ENCODE assay signal across 23 cellular contexts in genomic region chr5:96775689-96776088, GRCh38. TPM values are rescaled to one million over a fixed set of nuclear protein-coding genes. Genes with fewer than 3 reads are reported as not detected.
DNase-seq lines count a peak whose midpoint lies in the region; ATAC-seq and TF ChIP-seq lines count a peak whose summit lies in the region.
"Had no signal": no experiment of that assay in that cellular context is flagged by ENCODE, and none has a peak within 500 bp of the region (broad histone marks: within the 10 kb centered on the region; RNA-seq: fewer than 3 reads in every experiment).

No MANE protein-coding gene starts in this region.

- H2AFZ ChIP-seq in H9 (ENCODE audit: low read length): no peak overlapping the region

- no peak overlapping the region for H4K8ac ChIP-seq in H9 (replicated peaks; ENCODE audit: insufficient read length, low read depth, low read length)

- H3K4me1 Mint-ChIP-seq in H9: no peaks in the 10 kb centered on the region

- H3K36me3 ChIP-seq in prostate gland: no peaks in the 10 kb centered on the region

- H3K27ac ChIP-seq in H9 (ENCODE audit: insufficient read length, low read depth, low read length) (no peak overlapping the region), prostate gland (peak overlapping the region; percentile 66 to 78)
- H3K27ac ChIP-seq: 22Rv1 had no signal

- no peaks in the 10 kb centered on the region for H3K79me2 ChIP-seq in H9 (ENCODE audit: insufficient read depth, low read length)

- no peak overlapping the region for H2BK120ac ChIP-seq in H9 (ENCODE audit: low read depth, low read length, poor library complexity, severe bottlenecking)

- TF ChIP-seq POLR2A in prostate gland (IDR thresholded peaks at IDR 0.05): no peak

- H3K4me2 ChIP-seq in H9 (ENCODE audit: insufficient read depth, insufficient read length, low read length): no peak overlapping the region

- H4K20me1 ChIP-seq in H9 (ENCODE audit: control insufficient read depth, insufficient read depth, insufficient read length): no peaks in the 10 kb centered on the region

- H2BK20ac ChIP-seq in H9 (ENCODE audit: low read depth, low read length, poor library complexity, severe bottlenecking): no peak overlapping the region

- H2BK15ac ChIP-seq in H9 (ENCODE audit: low read depth, low read length): no peak overlapping the region

- no peaks in the 10 kb centered on the region for H3K9me3 ChIP-seq in H9 (ENCODE audit: control insufficient read depth, low read depth, low read length)
- no peaks in the 10 kb centered on the region for H3K9me3 ChIP-seq in prostate gland
- H3K9me3 ChIP-seq: gastroesophageal sphincter had no signal

- H3K27ac Mint-ChIP-seq in H9: peak overlapping the region in 2 of 3 experiments; percentile 49 to 63; a peak in 2 of 7 replicates

- no peak overlapping the region for H3K4ac ChIP-seq in H9 (ENCODE audit: low read depth, low read length)

- no peaks in the 10 kb centered on the region for H3K23me2 ChIP-seq in H9 (ENCODE audit: insufficient read length, low read depth, low read length, poor library complexity, severe bottlenecking)

- ATAC-seq in left lobe of liver: peak; percentile 12
- ATAC-seq in HG03521 (IDR thresholded peaks at IDR 0.05; ENCODE audit: unreplicated experiment): no peak
- ATAC-seq: activated naive CD8-positive, alpha-beta T cell treated with anti-CD3 and anti-CD28 coated beads, Interleukin-2, amount 50 U/mL, for 24 hours; gastroesophageal sphincter; left cardiac atrium had no signal

- H3K14ac ChIP-seq in H9 (ENCODE audit: insufficient read depth, low read length): no peak overlapping the region

- H3K27me3 Mint-ChIP-seq in H9 (ENCODE audit: low read depth): no peaks in the 10 kb centered on the region
- H3K27me3 Mint-ChIP-seq: activated naive CD8-positive, alpha-beta T cell treated with anti-CD3 and anti-CD28 coated beads, Interleukin-2, amount 50 U/mL, for 24 hours; CD4-positive, alpha-beta memory T cell had no signal

- H3K27me3 ChIP-seq in H9 (ENCODE audit: insufficient read depth, low read length) (no peaks in the 10 kb centered on the region), prostate gland (replicated peaks; ENCODE audit: insufficient read depth) (no peaks in the 10 kb centered on the region)
- H3K27me3 ChIP-seq: gastroesophageal sphincter had no signal

- TF ChIP-seq CTCF in H9 (conservative IDR thresholded peaks at IDR 0.05) (no peak), prostate gland (IDR thresholded peaks at IDR 0.05) (no peak)

- H3K4me3 Mint-ChIP-seq in H9: no peak overlapping the region
- H3K4me3 Mint-ChIP-seq: activated naive CD8-positive, alpha-beta T cell treated with anti-CD3 and anti-CD28 coated beads, Interleukin-2, amount 50 U/mL, for 24 hours; CD4-positive, alpha-beta memory T cell had no signal

- H3K36me3 Mint-ChIP-seq in H9 (ENCODE audit: insufficient read depth in 1 of 3, low read depth in 3 of 3): peaks cover 0 to 8% (median 5%) of the 10 kb centered on the region in 3 experiments; a peak in 2 of 7 replicates

- no peaks in the 10 kb centered on the region for H3K79me1 ChIP-seq in H9 (ENCODE audit: insufficient read depth, low read depth, low read length, poor library complexity, severe bottlenecking)

- no peaks in the 10 kb centered on the region for H3K4me1 ChIP-seq in H9 (ENCODE audit: insufficient read depth, low read length)
- H3K4me1 ChIP-seq in prostate gland (replicated peaks): peaks cover 30% of the 10 kb centered on the region

- no CpG with 5 or more reads among the region's 11 CpGs for WGBS in H9 (ENCODE audit: extremely low coverage, insufficient read length, low lambda C conversion rate)
- 90% methylated on average over 11 of the region's 11 CpGs for WGBS in prostate gland

- no peak overlapping the region for H2AK5ac ChIP-seq in H9 (ENCODE audit: insufficient read length, low read length)

- H2BK12ac ChIP-seq in H9 (ENCODE audit: insufficient read length, low read depth, low read length): no peak overlapping the region

- no peak overlapping the region for H2BK5ac ChIP-seq in H9 (ENCODE audit: insufficient read length, low read length)

- DNase-seq in NCI-H2107 treated with DMSO at 0.1 percent for 48 hours (lab: John Stamatoyannopoulos, UW; ENCODE audit: unreplicated experiment) (peak; percentile 34), NCI-H2107 (lab: John Stamatoyannopoulos, UW) (no peak), H9 (no peak), left lobe of liver (ENCODE audit: low spot score) (no peak), prostate gland (ENCODE audit: low spot score) (no peak), nucleus accumbens (lab: John Stamatoyannopoulos, UW) (no peak), A172 (ENCODE audit: low spot score) (no peak)
- DNase-seq: activated CD4-positive, alpha-beta T cell treated with anti-CD3 and anti-CD28 coated beads for 4 hours; activated naive CD8-positive, alpha-beta T cell treated with anti-CD3 and anti-CD28 coated beads, Interleukin-2, amount 50 U/mL, for 24 hours; CD4-positive, alpha-beta memory T cell; central memory CD4-positive, alpha-beta T cell; DMS 273 treated with DMSO at 0.1 percent for 48 hours; GOT3; hippocampal formation; left cardiac atrium; mesenchymal stem cell; NCI-H1417 treated with DMSO at 0.1 percent for 48 hours; NCI-H446; RPMI8226; stimulated activated CD4-positive, alpha-beta T cell treated with anti-CD3 and anti-CD28 coated beads, Interleukin-2, amount 100 ng/mL, for 24 hours had no signal

- no peak overlapping the region for H3K18ac ChIP-seq in H9 (ENCODE audit: insufficient read length, low read depth, low read length)

- intact Hi-C loops in prostate gland (cut with DNase I): no loop called here

- H3K9ac ChIP-seq in H9 (ENCODE audit: extremely low read depth, insufficient read length, low read length): no peak overlapping the region

- H3K23ac ChIP-seq in H9 (ENCODE audit: insufficient read length, low read depth, low read length): no peak overlapping the region

- H3K56ac ChIP-seq in H9 (ENCODE audit: insufficient read length, low read depth, low read length): no peak overlapping the region

- H3T11ph ChIP-seq in H9 (ENCODE audit: low read length): no peak overlapping the region

- no peaks in the 10 kb centered on the region for H3K9me3 Mint-ChIP-seq in H9
- H3K9me3 Mint-ChIP-seq: activated naive CD8-positive, alpha-beta T cell treated with anti-CD3 and anti-CD28 coated beads, Interleukin-2, amount 50 U/mL, for 24 hours had no signal

- H4K91ac ChIP-seq in H9 (ENCODE audit: insufficient read length, low read depth, low read length): no peak overlapping the region

- no peak overlapping the region for H4K5ac ChIP-seq in H9 (ENCODE audit: insufficient read length, low read depth, low read length)

- no peak overlapping the region for H3K4me3 ChIP-seq in prostate gland
- H3K4me3 ChIP-seq: gastroesophageal sphincter had no signal

RNA-seq across cellular contexts. Expression of gene ERAP1, which starts 32.1 kb away (rescaled TPM):
- total RNA-seq in H9 (2021) (14.5 and 15.9 TPM in 2 replicates), left lobe of liver (33.5 TPM), prostate gland (10 to 100 TPM; 28.1 to 31.7 TPM)
- total RNA-seq in A172 (2014; rRNA removed; shearing (Covaris generic)): 22.0 and 24.1 TPM in 2 replicates
